ENCODE assay signal across 17 cellular contexts in genomic region chr2:215271466-215271865, GRCh38.
"Had no signal": no experiment of that assay in that cellular context is flagged by ENCODE, and none has a peak within 500 bp of the region (broad histone marks: within the 10 kb centered on the region; RNA-seq: fewer than 3 reads in every experiment).

No MANE protein-coding gene starts in this region.

- H3K27ac Mint-ChIP-seq: activated CD4-positive, alpha-beta T cell treated with anti-CD3 and anti-CD28 coated beads, Interleukin-2, amount 10 ng/mL, durations not matched to agents 24 days and 14 days; activated CD8-positive, alpha-beta T cell treated with anti-CD3 and anti-CD28 coated beads, Interleukin-2, amount 10 ng/mL, durations not matched to agents 7 days and 5 days; activated naive CD8-positive, alpha-beta T cell treated with anti-CD3 and anti-CD28 coated beads, Interleukin-2, amount 50 U/mL, for 24 hours; activated T-helper 1 cell treated with anti-CD3 and anti-CD28 coated beads, Interleukin-12 subunit alpha, Interleukin-12 subunit beta, Interleukin-2, Interleukin-4 antibody, amounts not matched to agents 30 ng/mL and 10 ng/mL and 1 ng/mL, durations not matched to agents 14 hours and 24 hours and 36 hours; memory B cell; stimulated activated effector memory CD8-positive, alpha-beta T cell treated with anti-CD3 and anti-CD28 coated beads, Interleukin-12 subunit alpha, Interleukin-12 subunit beta, amount 100 ng/mL, for 72 hours; stimulated activated naive CD8-positive, alpha-beta T cell treated with anti-CD3 and anti-CD28 coated beads, Interleukin-15, amount 100 ng/mL, for 72 hours had no signal

- H3K27me3 Mint-ChIP-seq: stimulated activated naive CD8-positive, alpha-beta T cell treated with anti-CD3 and anti-CD28 coated beads, Interleukin-15, amount 100 ng/mL, for 72 hours had no signal

- DNase-seq: activated CD4-positive, alpha-beta T cell treated with anti-CD3 and anti-CD28 coated beads, Interleukin-2, amount 10 ng/mL, durations not matched to agents 24 days and 14 days; activated CD8-positive, alpha-beta T cell treated with anti-CD3 and anti-CD28 coated beads, Interleukin-2, amount 10 ng/mL, durations not matched to agents 7 days and 5 days; activated gamma-delta T cell; activated naive CD4-positive, alpha-beta T cell treated with anti-CD3 and anti-CD28 coated beads, Interleukin-2, amount 50 U/mL, for 16 hours; activated naive CD8-positive, alpha-beta T cell treated with anti-CD3 and anti-CD28 coated beads, Interleukin-2, amount 50 U/mL, for 24 hours; cerebellar nuclear complex; cortex of kidney; heart right ventricle; posterior cingulate gyrus; small intestine; stimulated activated CD4-positive, alpha-beta T cell treated with anti-CD3 and anti-CD28 coated beads, Interleukin-2, amount 100 ng/mL, for 24 hours; stimulated activated naive CD8-positive, alpha-beta T cell treated with anti-CD3 and anti-CD28 coated beads, Interleukin-15, amount 100 ng/mL, for 72 hours; tibial artery had no signal

- H3K4me1 Mint-ChIP-seq: memory B cell; neural crest cell; stimulated activated effector memory CD8-positive, alpha-beta T cell treated with anti-CD3 and anti-CD28 coated beads, Interleukin-12 subunit alpha, Interleukin-12 subunit beta, amount 100 ng/mL, for 72 hours had no signal

- H3K36me3 Mint-ChIP-seq: stimulated activated effector memory CD8-positive, alpha-beta T cell treated with anti-CD3 and anti-CD28 coated beads, Interleukin-12 subunit alpha, Interleukin-12 subunit beta, amount 100 ng/mL, for 72 hours had no signal

- H3K4me3 Mint-ChIP-seq: activated CD4-positive, alpha-beta T cell treated with anti-CD3 and anti-CD28 coated beads, Interleukin-2, amount 10 ng/mL, durations not matched to agents 24 days and 14 days; activated CD8-positive, alpha-beta T cell treated with anti-CD3 and anti-CD28 coated beads, Interleukin-2, amount 10 ng/mL, durations not matched to agents 7 days and 5 days; activated naive CD8-positive, alpha-beta T cell treated with anti-CD3 and anti-CD28 coated beads, Interleukin-2, amount 50 U/mL, for 24 hours; activated T-helper 1 cell treated with anti-CD3 and anti-CD28 coated beads, Interleukin-12 subunit alpha, Interleukin-12 subunit beta, Interleukin-2, Interleukin-4 antibody, amounts not matched to agents 30 ng/mL and 10 ng/mL and 1 ng/mL, durations not matched to agents 14 hours and 24 hours and 36 hours; memory B cell; neural crest cell; stimulated activated effector memory CD8-positive, alpha-beta T cell treated with anti-CD3 and anti-CD28 coated beads, Interleukin-12 subunit alpha, Interleukin-12 subunit beta, amount 100 ng/mL, for 72 hours; stimulated activated naive CD8-positive, alpha-beta T cell treated with anti-CD3 and anti-CD28 coated beads, Interleukin-15, amount 100 ng/mL, for 72 hours had no signal

- H3K36me3 ChIP-seq: heart right ventricle, tibial artery had no signal

- H3K9me3 Mint-ChIP-seq: activated CD4-positive, alpha-beta T cell treated with anti-CD3 and anti-CD28 coated beads, Interleukin-2, amount 10 ng/mL, durations not matched to agents 24 days and 14 days; activated naive CD8-positive, alpha-beta T cell treated with anti-CD3 and anti-CD28 coated beads, Interleukin-2, amount 50 U/mL, for 24 hours; activated T-helper 1 cell treated with anti-CD3 and anti-CD28 coated beads, Interleukin-12 subunit alpha, Interleukin-12 subunit beta, Interleukin-2, Interleukin-4 antibody, amounts not matched to agents 30 ng/mL and 10 ng/mL and 1 ng/mL, durations not matched to agents 14 hours and 24 hours and 36 hours; memory B cell; stimulated activated effector memory CD8-positive, alpha-beta T cell treated with anti-CD3 and anti-CD28 coated beads, Interleukin-12 subunit alpha, Interleukin-12 subunit beta, amount 100 ng/mL, for 72 hours; stimulated activated naive CD8-positive, alpha-beta T cell treated with anti-CD3 and anti-CD28 coated beads, Interleukin-15, amount 100 ng/mL, for 72 hours had no signal

- H3K9me3 ChIP-seq: heart right ventricle, tibial artery had no signal

- H3K4me1 ChIP-seq: heart right ventricle, tibial artery had no signal

- H3K4me3 ChIP-seq: heart right ventricle, tibial artery had no signal

- H3K27me3 ChIP-seq: heart right ventricle, tibial artery had no signal

- H3K27ac ChIP-seq: heart right ventricle, tibial artery had no signal
